8 cellular contexts compared by ENCODE assay signal in the genomic region with DNA sequence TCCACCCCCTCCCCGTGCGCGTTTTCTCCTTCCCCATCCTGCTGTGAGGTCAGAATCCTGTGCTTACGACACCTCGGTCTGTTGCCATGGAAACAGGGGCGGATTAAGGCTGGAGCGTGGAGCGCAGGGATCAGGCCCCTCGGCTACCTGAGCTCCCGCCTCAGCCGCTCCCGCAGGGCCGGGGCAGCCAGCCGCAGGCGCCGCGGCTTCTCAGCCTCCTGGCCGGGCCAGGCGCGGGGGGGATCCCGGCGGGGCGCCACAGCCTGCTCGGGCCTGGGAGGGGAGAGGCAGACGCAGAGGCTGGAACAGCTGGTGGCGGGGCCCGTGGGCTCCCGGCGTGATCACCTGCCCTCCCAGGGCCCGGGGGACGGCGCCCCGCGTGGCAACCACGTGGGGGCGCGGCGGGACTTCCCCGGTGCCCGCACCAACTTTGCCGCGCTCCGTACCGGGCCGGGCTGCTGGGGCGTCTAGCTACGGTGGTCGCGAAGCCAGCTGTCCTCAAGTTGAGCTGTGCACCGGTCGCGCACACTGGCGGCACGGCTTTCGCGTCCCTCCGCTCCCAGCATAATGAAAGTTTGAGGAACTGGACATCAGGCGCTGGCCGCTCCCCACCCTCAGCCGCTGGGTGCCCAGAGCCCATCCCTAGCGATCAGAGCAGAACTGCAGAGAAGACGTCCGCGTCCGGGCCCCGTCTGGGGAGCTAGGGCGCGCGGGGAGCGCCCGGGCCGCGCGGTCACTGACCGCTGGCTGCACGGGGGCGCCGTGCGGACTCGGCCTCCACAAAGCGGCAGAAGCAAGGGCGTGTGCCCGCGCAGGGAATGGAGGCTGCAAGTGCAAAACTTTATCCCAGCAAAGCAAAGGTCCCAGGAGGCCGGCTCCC. TPM values are rescaled to one million over a fixed set of nuclear protein-coding genes. Genes with fewer than 3 reads are reported as not detected.
DNase-seq lines count a peak whose midpoint lies in the region; ATAC-seq and TF ChIP-seq lines count a peak whose summit lies in the region.

No MANE protein-coding gene starts in this region.

- H3K9me3 ChIP-seq in DND-41 (ENCODE audit: insufficient read depth, low read length, severe bottlenecking): no peaks in the 10 kb centered on the region
- H3K9me3 ChIP-seq in trophoblast cell (ENCODE audit: insufficient read depth, low read depth, low read length): peaks cover 2% of the 10 kb centered on the region

- no peak overlapping the region for H4K91ac ChIP-seq in trophoblast cell (ENCODE audit: low read depth, low read length)

- H3K27me3 ChIP-seq in DND-41 (ENCODE audit: insufficient read depth, low read length, poor library complexity) (peaks cover 52% of the 10 kb centered on the region), trophoblast cell (ENCODE audit: insufficient read depth, low read length) (peaks cover 57% of the 10 kb centered on the region)

- H3K9ac ChIP-seq in DND-41 (ENCODE audit: low read depth, low read length) (no peak overlapping the region; the same call in 1 of the 2 replicates), trophoblast cell (ENCODE audit: low read length) (no peak overlapping the region)

- peak overlapping the region; percentile 86 for H3K4me2 ChIP-seq in DND-41 (ENCODE audit: insufficient read depth, low read length)
- H3K4me2 ChIP-seq in trophoblast cell (ENCODE audit: low read length): peak overlapping the region; percentile 67

- H2AFZ ChIP-seq in DND-41 (ENCODE audit: low read depth, low read length): no peak overlapping the region
- no peak overlapping the region for H2AFZ ChIP-seq in trophoblast cell (ENCODE audit: insufficient read depth, low read length, poor library complexity)

- peaks cover 8% of the 10 kb centered on the region for H3K4me1 Mint-ChIP-seq in activated T-helper 1 cell treated with anti-CD3 and anti-CD28 coated beads, Interleukin-12 subunit alpha, Interleukin-12 subunit beta, Interleukin-2, Interleukin-4 antibody, amounts not matched to agents 30 ng/mL and 10 ng/mL and 1 ng/mL, durations not matched to agents 14 hours and 24 hours and 36 hours (ENCODE audit: low read depth)
- H3K4me1 Mint-ChIP-seq in glutamatergic neuron (ENCODE audit: low read depth, unreplicated experiment): peaks cover 27% of the 10 kb centered on the region

- no peak overlapping the region for H2BK120ac ChIP-seq in trophoblast cell (ENCODE audit: insufficient read depth, low read length, poor library complexity)

- peaks cover 67% of the 10 kb centered on the region for H3K27me3 Mint-ChIP-seq in activated T-helper 1 cell treated with anti-CD3 and anti-CD28 coated beads, Interleukin-12 subunit alpha, Interleukin-12 subunit beta, Interleukin-2, Interleukin-4 antibody, amounts not matched to agents 30 ng/mL and 10 ng/mL and 1 ng/mL, durations not matched to agents 14 hours and 24 hours and 36 hours (ENCODE audit: insufficient read depth)
- H3K27me3 Mint-ChIP-seq in glutamatergic neuron (ENCODE audit: unreplicated experiment): peaks cover 20% of the 10 kb centered on the region

- peaks cover 17% of the 10 kb centered on the region for H3K4me1 ChIP-seq in DND-41 (ENCODE audit: insufficient read depth, low read length)
- H3K4me1 ChIP-seq in trophoblast cell (ENCODE audit: control insufficient read depth in 1 of 2, insufficient read depth in 2 of 2, low read length in 2 of 2): peaks cover 4 to 19% of the 10 kb centered on the region in 2 experiments

- H3K79me1 ChIP-seq in trophoblast cell (ENCODE audit: low read length): peaks cover 3% of the 10 kb centered on the region

- H3K4ac ChIP-seq in trophoblast cell (ENCODE audit: low read depth, low read length): no peak overlapping the region

- no peak overlapping the region for H4K12ac ChIP-seq in trophoblast cell (ENCODE audit: low read depth, low read length)

- no peaks in the 10 kb centered on the region for H3K36me3 ChIP-seq in DND-41 (ENCODE audit: insufficient read depth, low read length)
- no peaks in the 10 kb centered on the region for H3K36me3 ChIP-seq in trophoblast cell (ENCODE audit: control insufficient read depth in 1 of 2, insufficient read depth in 2 of 2, low read length in 2 of 2)

- H3K36me3 Mint-ChIP-seq in activated T-helper 1 cell treated with anti-CD3 and anti-CD28 coated beads, Interleukin-12 subunit alpha, Interleukin-12 subunit beta, Interleukin-2, Interleukin-4 antibody, amounts not matched to agents 30 ng/mL and 10 ng/mL and 1 ng/mL, durations not matched to agents 14 hours and 24 hours and 36 hours (ENCODE audit: low read depth): no peaks in the 10 kb centered on the region
- no peaks in the 10 kb centered on the region for H3K36me3 Mint-ChIP-seq in glutamatergic neuron (ENCODE audit: unreplicated experiment)

- H3K79me2 ChIP-seq in DND-41 (ENCODE audit: insufficient read depth, low read length): no peaks in the 10 kb centered on the region
- no peaks in the 10 kb centered on the region for H3K79me2 ChIP-seq in trophoblast cell (ENCODE audit: control insufficient read depth, insufficient read depth, low read length, poor library complexity)

- no peak overlapping the region for H3K23ac ChIP-seq in trophoblast cell (ENCODE audit: low read length)

- H3K27ac Mint-ChIP-seq in activated T-helper 1 cell treated with anti-CD3 and anti-CD28 coated beads, Interleukin-12 subunit alpha, Interleukin-12 subunit beta, Interleukin-2, Interleukin-4 antibody, amounts not matched to agents 30 ng/mL and 10 ng/mL and 1 ng/mL, durations not matched to agents 14 hours and 24 hours and 36 hours: no peak overlapping the region
- H3K27ac Mint-ChIP-seq in glutamatergic neuron (ENCODE audit: unreplicated experiment): peak overlapping the region; percentile 59

- no peak overlapping the region for H4K8ac ChIP-seq in trophoblast cell (ENCODE audit: low read depth, low read length)

- H3K14ac ChIP-seq in trophoblast cell (ENCODE audit: low read length): no peak overlapping the region

- intact Hi-C loops in activated T-helper 1 cell treated with anti-CD3 and anti-CD28 coated beads, Interleukin-12 subunit alpha, Interleukin-12 subunit beta, Interleukin-2, Interleukin-4 antibody, amounts not matched to agents 30 ng/mL and 10 ng/mL and 1 ng/mL, durations not matched to agents 14 hours and 24 hours and 36 hours (cut with micrococcal nuclease): no loop called here

- H4K20me1 ChIP-seq in DND-41 (ENCODE audit: insufficient read depth, low read length): no peaks in the 10 kb centered on the region; the same call in 1 of the 2 replicates

- H3K18ac ChIP-seq in trophoblast cell (ENCODE audit: low read length): no peak overlapping the region

- ATAC-seq in DND-41 (ENCODE audit: insufficient read depth, low read depth) (no peak), HG03565 (IDR thresholded peaks at IDR 0.05; ENCODE audit: unreplicated experiment) (no peak), GM18861 (IDR thresholded peaks at IDR 0.05; ENCODE audit: unreplicated experiment) (no peak), HG02870 (IDR thresholded peaks at IDR 0.05; ENCODE audit: unreplicated experiment) (no peak)

- DNase-seq in DND-41 (no peak), NCI-H146 treated with DMSO at 0.1 percent for 48 hours (lab: John Stamatoyannopoulos, UW; ENCODE audit: unreplicated experiment) (peak; percentile 50), glutamatergic neuron (peak; percentile 77), trophoblast cell (peak; percentile 36 to 65)
- DNase-seq in activated T-helper 1 cell treated with anti-CD3 and anti-CD28 coated beads, Interleukin-12 subunit alpha, Interleukin-12 subunit beta, Interleukin-2, Interleukin-4 antibody, amounts not matched to agents 30 ng/mL and 10 ng/mL and 1 ng/mL, durations not matched to agents 14 hours and 24 hours and 36 hours (ENCODE audit: low spot score): no peak

- H2AK5ac ChIP-seq in trophoblast cell (ENCODE audit: low read length): no peak overlapping the region

- H3K27ac ChIP-seq in DND-41 (ENCODE audit: low read length) (no peak overlapping the region), trophoblast cell (ENCODE audit: low read depth, low read length) (no peak overlapping the region)

- peak overlapping the region in 1 of 2 experiments; percentile 62; a peak in 1 of 4 replicates for H3K4me3 ChIP-seq in DND-41 (ENCODE audit: low read depth in 1 of 2, low read length in 2 of 2)
- no peak overlapping the region for H3K4me3 ChIP-seq in trophoblast cell (ENCODE audit: low read depth, low read length)

- no peak overlapping the region for H2BK12ac ChIP-seq in trophoblast cell (ENCODE audit: low read length)

- peak overlapping the region; percentile 75 for H3K4me3 Mint-ChIP-seq in activated T-helper 1 cell treated with anti-CD3 and anti-CD28 coated beads, Interleukin-12 subunit alpha, Interleukin-12 subunit beta, Interleukin-2, Interleukin-4 antibody, amounts not matched to agents 30 ng/mL and 10 ng/mL and 1 ng/mL, durations not matched to agents 14 hours and 24 hours and 36 hours
- H3K4me3 Mint-ChIP-seq in glutamatergic neuron (ENCODE audit: unreplicated experiment): peak overlapping the region; percentile 92

- TF ChIP-seq CTCF in DND-41 (IDR thresholded peaks at IDR 0.05; ENCODE audit: borderline replicate concordance, extremely low read depth, low read length, poor library complexity, severe bottlenecking): no peak
- no peak for TF ChIP-seq CTCF in glutamatergic neuron (IDR thresholded peaks at IDR 0.05; ENCODE audit: partially characterized antibody, unreplicated experiment)

- WGBS in trophoblast cell (ENCODE audit: extremely low coverage, insufficient coverage, insufficient read length): no CpG with 5 or more reads among the region's 85 CpGs

- no peak overlapping the region for H2BK5ac ChIP-seq in trophoblast cell (ENCODE audit: low read depth, low read length, poor library complexity)

- no peaks in the 10 kb centered on the region for H3K9me3 Mint-ChIP-seq in activated T-helper 1 cell treated with anti-CD3 and anti-CD28 coated beads, Interleukin-12 subunit alpha, Interleukin-12 subunit beta, Interleukin-2, Interleukin-4 antibody, amounts not matched to agents 30 ng/mL and 10 ng/mL and 1 ng/mL, durations not matched to agents 14 hours and 24 hours and 36 hours
- peaks cover 16% of the 10 kb centered on the region for H3K9me3 Mint-ChIP-seq in glutamatergic neuron (ENCODE audit: unreplicated experiment)

RNA-seq across cellular contexts. Expression of a gene that starts 1.2 kb away (rescaled TPM):
- 1.0 TPM in 2 replicates for total RNA-seq in activated T-helper 1 cell treated with anti-CD3 and anti-CD28 coated beads, Interleukin-12 subunit alpha, Interleukin-12 subunit beta, Interleukin-2, Interleukin-4 antibody, amounts not matched to agents 30 ng/mL and 10 ng/mL and 1 ng/mL, durations not matched to agents 14 hours and 24 hours and 36 hours
- 50.3 TPM for total RNA-seq in glutamatergic neuron (ENCODE audit: unreplicated experiment)
- 0.55 and 0.57 TPM in 2 replicates for polyA plus RNA-seq in trophoblast cell (2013)

RNA-seq across cellular contexts. Expression of a gene that starts 6.0 kb away (rescaled TPM):
- 49.4 and 61.3 TPM in 2 replicates for total RNA-seq in activated T-helper 1 cell treated with anti-CD3 and anti-CD28 coated beads, Interleukin-12 subunit alpha, Interleukin-12 subunit beta, Interleukin-2, Interleukin-4 antibody, amounts not matched to agents 30 ng/mL and 10 ng/mL and 1 ng/mL, durations not matched to agents 14 hours and 24 hours and 36 hours
- total RNA-seq in glutamatergic neuron (ENCODE audit: unreplicated experiment): 36.4 TPM
- 15.0 and 15.8 TPM in 2 replicates for polyA plus RNA-seq in trophoblast cell (2013)

RNA-seq across cellular contexts. Expression of a gene that starts 17.9 kb away (rescaled TPM):
- 43.9 and 44.0 TPM in 2 replicates for total RNA-seq in activated T-helper 1 cell treated with anti-CD3 and anti-CD28 coated beads, Interleukin-12 subunit alpha, Interleukin-12 subunit beta, Interleukin-2, Interleukin-4 antibody, amounts not matched to agents 30 ng/mL and 10 ng/mL and 1 ng/mL, durations not matched to agents 14 hours and 24 hours and 36 hours
- total RNA-seq in glutamatergic neuron (ENCODE audit: unreplicated experiment): 16.3 TPM
- 40.2 and 44.9 TPM in 2 replicates for polyA plus RNA-seq in trophoblast cell (2013)

RNA-seq across cellular contexts. Expression of a gene that starts 31.0 kb away (rescaled TPM):
- 45.6 and 47.0 TPM in 2 replicates for total RNA-seq in activated T-helper 1 cell treated with anti-CD3 and anti-CD28 coated beads, Interleukin-12 subunit alpha, Interleukin-12 subunit beta, Interleukin-2, Interleukin-4 antibody, amounts not matched to agents 30 ng/mL and 10 ng/mL and 1 ng/mL, durations not matched to agents 14 hours and 24 hours and 36 hours
- total RNA-seq in glutamatergic neuron (ENCODE audit: unreplicated experiment): 2.5 TPM
- polyA plus RNA-seq in trophoblast cell (2013): 1.4 and 1.7 TPM in 2 replicates

Comparison
In these comparisons a context has a peak if more than half of its experiments do, and no peak if none do; other contexts are left out.
1. DNase-seq: peak in NCI-H146 treated with DMSO at 0.1 percent for 48 hours (single experiment), glutamatergic neuron (single experiment) and trophoblast cell (2 of 2); none in DND-41 (single experiment) and activated T-helper 1 cell treated with anti-CD3 and anti-CD28 coated beads, Interleukin-12 subunit alpha, Interleukin-12 subunit beta, Interleukin-2, Interleukin-4 antibody, amounts not matched to agents 30 ng/mL and 10 ng/mL and 1 ng/mL, durations not matched to agents 14 hours and 24 hours and 36 hours (single experiment).
2. RNA of a gene that starts 1.2 kb away (total RNA-seq): 50.3 TPM in glutamatergic neuron (single experiment); 1.0 TPM in activated T-helper 1 cell treated with anti-CD3 and anti-CD28 coated beads, Interleukin-12 subunit alpha, Interleukin-12 subunit beta, Interleukin-2, Interleukin-4 antibody, amounts not matched to agents 30 ng/mL and 10 ng/mL and 1 ng/mL, durations not matched to agents 14 hours and 24 hours and 36 hours; every median in the first group is over 10 times any median in the second.